1 cellular context compared by ENCODE assay signal in genomic region chr13:20175907-20176652, GRCh38.
TF ChIP-seq lines count a peak whose summit lies in the region.

No MANE protein-coding gene starts in this region.

TF ChIP-seq in IMR-90, 13 proteins besides CTCF, POLR2A, EP300 and RAD21:
- TF ChIP-seq RFX5 (IDR thresholded peaks at IDR 0.05; ENCODE audit: low read depth, low read length) (no peak), MAFK (IDR thresholded peaks at IDR 0.05; ENCODE audit: low read depth, low read length) (0 out of 2 replicates have a peak, but pooled peaks have one; percentile 7)
